ENCODE assay signal across 2 cellular contexts in the genomic region with DNA sequence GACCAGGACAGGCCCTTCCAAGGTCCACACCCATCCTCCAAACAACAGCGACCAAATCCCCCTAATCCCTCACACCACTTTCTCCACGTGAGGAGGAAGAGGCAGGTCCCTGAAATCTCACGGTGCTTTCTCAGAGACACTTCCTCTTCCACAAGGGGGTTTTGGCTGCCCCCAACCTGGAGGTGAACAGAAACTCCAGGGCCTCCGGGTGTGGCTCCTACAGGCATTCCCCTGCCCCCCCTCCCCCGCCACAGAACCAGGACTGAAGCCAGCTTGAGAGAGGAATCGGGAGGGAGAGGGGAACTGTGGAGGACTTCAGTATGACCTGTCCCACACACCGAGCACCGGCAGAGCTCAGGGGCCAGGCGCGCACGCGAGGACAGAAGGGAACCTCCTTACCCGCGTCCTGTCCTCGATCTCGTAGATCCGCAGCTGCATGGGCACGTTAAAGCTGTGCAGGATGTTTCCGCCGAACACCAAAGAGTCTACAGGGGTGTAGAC.
TF ChIP-seq lines count a peak whose summit lies in the region.

No MANE protein-coding gene starts in this region.

TF ChIP-seq in HCT116, 20 proteins besides CTCF, POLR2A, EP300 and RAD21:
- TF ChIP-seq SRF (IDR thresholded peaks at IDR 0.05; ENCODE audit: low read depth) = no peak

TF ChIP-seq in HepG2, 621 proteins besides CTCF, POLR2A, EP300 and RAD21:
- no peak for TF ChIP-seq SALL2 (CRISPR knock-in tag; IDR thresholded peaks at IDR 0.05)
- no peak for TF ChIP-seq ATAD3A (CRISPR knock-in tag; IDR thresholded peaks at IDR 0.05)
- no peak for TF ChIP-seq SMYD3 (CRISPR knock-in tag; IDR thresholded peaks at IDR 0.05)
- TF ChIP-seq, protein P1, sequence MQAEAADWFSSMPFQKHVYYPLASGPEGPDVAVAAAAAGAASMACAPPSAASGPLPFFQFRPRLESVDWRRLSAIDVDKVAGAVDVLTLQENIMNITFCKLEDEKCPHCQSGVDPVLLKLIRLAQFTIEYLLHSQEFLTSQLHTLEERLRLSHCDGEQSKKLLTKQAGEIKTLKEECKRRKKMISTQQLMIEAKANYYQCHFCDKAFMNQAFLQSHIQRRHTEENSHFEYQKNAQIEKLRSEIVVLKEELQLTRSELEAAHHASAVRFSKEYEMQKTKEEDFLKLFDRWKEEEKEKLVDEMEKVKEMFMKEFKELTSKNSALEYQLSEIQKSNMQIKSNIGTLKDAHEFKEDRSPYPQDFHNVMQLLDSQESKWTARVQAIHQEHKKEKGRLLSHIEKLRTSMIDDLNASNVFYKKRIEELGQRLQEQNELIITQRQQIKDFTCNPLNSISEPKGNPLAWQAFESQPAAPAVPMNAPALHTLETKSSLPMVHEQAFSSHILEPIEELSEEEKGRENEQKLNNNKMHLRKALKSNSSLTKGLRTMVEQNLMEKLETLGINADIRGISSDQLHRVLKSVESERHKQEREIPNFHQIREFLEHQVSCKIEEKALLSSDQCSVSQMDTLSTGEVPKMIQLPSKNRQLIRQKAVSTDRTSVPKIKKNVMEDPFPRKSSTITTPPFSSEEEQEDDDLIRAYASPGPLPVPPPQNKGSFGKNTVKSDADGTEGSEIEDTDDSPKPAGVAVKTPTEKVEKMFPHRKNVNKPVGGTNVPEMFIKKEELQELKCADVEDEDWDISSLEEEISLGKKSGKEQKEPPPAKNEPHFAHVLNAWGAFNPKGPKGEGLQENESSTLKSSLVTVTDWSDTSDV (CRISPR knock-in tag; IDR thresholded peaks at IDR 0.05) = no peak
- TF ChIP-seq SMARCE1 (IDR thresholded peaks at IDR 0.05; ENCODE audit: borderline replicate concordance) = no peak
- TF ChIP-seq POLR2AphosphoS2 (IDR thresholded peaks at IDR 0.05; ENCODE audit: low read depth, low read length) = no peak
- TF ChIP-seq ZNF136 (CRISPR knock-in tag; IDR thresholded peaks at IDR 0.05; ENCODE audit: low read depth) = no peak
- no peak for TF ChIP-seq ZNF768 (CRISPR knock-in tag; IDR thresholded peaks at IDR 0.05)
- no peak for TF ChIP-seq RBFOX2 (IDR thresholded peaks at IDR 0.05; ENCODE audit: low read depth, low read length)
- no peak for TF ChIP-seq ATF5 (CRISPR knock-in tag; IDR thresholded peaks at IDR 0.05; ENCODE audit: low read depth)
- no peak for TF ChIP-seq TP53 (CRISPR knock-in tag; conservative IDR thresholded peaks at IDR 0.05)
- TF ChIP-seq MXI1 (IDR thresholded peaks at IDR 0.05; ENCODE audit: borderline replicate concordance, low read depth, low read length) = no peak
- no peak for TF ChIP-seq HNRNPL (IDR thresholded peaks at IDR 0.05; ENCODE audit: low read depth, low read length)
- no peak for TF ChIP-seq MED1 (CRISPR knock-in tag; IDR thresholded peaks at IDR 0.05)
- no peak for TF ChIP-seq ATM (IDR thresholded peaks at IDR 0.05; ENCODE audit: borderline replicate concordance)
- no peak for TF ChIP-seq HES4 (CRISPR knock-in tag; IDR thresholded peaks at IDR 0.05; ENCODE audit: borderline replicate concordance)
- TF ChIP-seq ZNF772 (CRISPR knock-in tag; IDR thresholded peaks at IDR 0.05) = no peak
- no peak for TF ChIP-seq ZGPAT (CRISPR knock-in tag; IDR thresholded peaks at IDR 0.05)
- TF ChIP-seq NFKB2 (CRISPR knock-in tag; IDR thresholded peaks at IDR 0.05; ENCODE audit: borderline replicate concordance) = no peak
- TF ChIP-seq MAF1 (CRISPR knock-in tag; IDR thresholded peaks at IDR 0.05; ENCODE audit: borderline replicate concordance) = no peak
